8 cellular contexts compared by ENCODE assay signal in the genomic region with DNA sequence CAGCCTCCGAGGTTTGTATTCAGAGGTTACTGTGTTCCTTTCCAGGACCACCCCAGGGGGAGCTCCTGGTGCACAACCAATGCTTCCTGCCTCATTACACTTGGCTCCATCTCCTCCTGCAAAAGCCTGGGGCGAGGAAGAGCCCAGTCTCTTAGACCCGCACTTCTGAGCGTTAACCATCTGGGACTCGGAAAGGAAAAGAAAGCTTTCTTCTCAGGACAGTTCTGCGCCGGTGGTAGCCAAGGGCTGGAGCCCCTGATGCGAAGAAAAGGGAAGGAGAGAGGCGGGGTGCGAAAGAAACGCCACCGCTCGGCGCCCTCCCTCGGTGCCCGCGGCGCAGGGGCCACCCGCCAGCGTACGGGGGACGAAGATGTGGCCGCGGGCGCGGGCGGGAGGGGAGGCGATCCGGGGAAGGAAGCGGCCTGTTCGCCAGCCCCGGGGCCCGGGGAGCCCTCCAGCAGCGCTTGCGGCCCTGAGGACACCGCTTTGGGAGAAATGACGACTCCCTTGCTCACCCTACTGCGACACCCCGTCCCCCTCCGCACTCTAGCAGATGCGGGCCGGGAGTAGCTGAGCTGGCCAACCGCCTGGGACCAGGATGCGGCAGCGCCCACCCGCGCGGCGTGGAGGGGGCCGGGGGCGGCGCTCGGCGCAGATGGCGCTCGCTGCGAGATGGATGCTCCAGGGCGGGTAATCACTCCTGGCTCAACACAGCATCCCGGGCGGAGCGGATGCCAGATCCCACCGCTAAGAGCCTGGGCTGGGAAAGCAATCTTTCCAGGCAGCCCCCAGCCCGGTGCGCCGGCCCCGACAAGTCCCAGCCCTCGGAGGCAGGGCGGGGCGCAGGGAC.
DNase-seq lines count a peak whose midpoint lies in the region; ATAC-seq and TF ChIP-seq lines count a peak whose summit lies in the region.

No MANE protein-coding gene starts in this region.

- no peak overlapping the region for H2AFZ ChIP-seq in OCI-LY1 (ENCODE audit: low read length)

- H3K36me3 ChIP-seq in OCI-LY1 (ENCODE audit: insufficient read depth, low read length): no peaks in the 10 kb centered on the region

- H3K4me2 ChIP-seq in OCI-LY1 (ENCODE audit: low read length): peak overlapping the region; percentile 37

- no peak overlapping the region for H3K9ac ChIP-seq in OCI-LY1 (ENCODE audit: low read length)

- TF ChIP-seq CTCF in AG09319 (IDR thresholded peaks at IDR 0.05; ENCODE audit: low read depth, low read length) (peak; percentile 3; the same call in 1 of the 2 replicates), GM20000 (IDR thresholded peaks at IDR 0.05; ENCODE audit: extremely low read depth, missing control alignments) (no peak), OCI-LY1 (IDR thresholded peaks at IDR 0.05; ENCODE audit: low read length) (no peak), cardiac fibroblast (IDR thresholded peaks at IDR 0.05; ENCODE audit: low read depth, low read length) (no peak)

- H3F3A ChIP-seq in OCI-LY1 (ENCODE audit: insufficient read depth, low read length): no peaks in the 10 kb centered on the region

- H3K4me1 ChIP-seq in OCI-LY1 (ENCODE audit: insufficient read depth, low read length, severe bottlenecking): peaks cover 5% of the 10 kb centered on the region

- H3K9me2 ChIP-seq in OCI-LY1 (ENCODE audit: low read depth, low read length): no peaks in the 10 kb centered on the region

- no peak overlapping the region for H3K27ac ChIP-seq in OCI-LY1 (ENCODE audit: low read depth, low read length, poor library complexity, severe bottlenecking)

- ATAC-seq in HG03439 (IDR thresholded peaks at IDR 0.05; ENCODE audit: unreplicated experiment): no peak

- H3K9me3 ChIP-seq in OCI-LY1 (ENCODE audit: low read length): no peaks in the 10 kb centered on the region

- H3K4me3 ChIP-seq in OCI-LY1 (ENCODE audit: low read depth, low read length, poor library complexity, severe bottlenecking): peak overlapping the region; percentile 34
- H3K4me3 ChIP-seq in cardiac fibroblast (replicated peaks in 1 of 2; ENCODE audit: low read depth in 2 of 2, low read length in 2 of 2): peak overlapping the region; percentile 77 to 90

- no peaks in the 10 kb centered on the region for H3K79me2 ChIP-seq in OCI-LY1 (ENCODE audit: insufficient read depth, low read length)

- H4K20me1 ChIP-seq in OCI-LY1 (ENCODE audit: insufficient read depth, low read length): no peaks in the 10 kb centered on the region

- DNase-seq in AG09319 (ENCODE audit: extremely low read depth, low read depth): no peak
- peak; percentile 59 for DNase-seq in GM20000 (ENCODE audit: low spot score)
- DNase-seq in cardiac fibroblast (ENCODE audit: low read depth in 2 of 2): peak; percentile 53 to 63
- peak; percentile 72 for DNase-seq in islet precursor cell
- DNase-seq in stimulated activated CD4-positive, alpha-beta T cell treated with anti-CD3 and anti-CD28 coated beads, Interleukin-4, amount 100 ng/mL, for 1 hour: peak; percentile 10
- no peak for DNase-seq in GF-D8 (lab: John Stamatoyannopoulos, UW)

- H3K27me3 ChIP-seq in OCI-LY1 (ENCODE audit: insufficient read depth, low read length): no peaks in the 10 kb centered on the region

Comparison
In these comparisons a context has a peak if more than half of its experiments do, and no peak if none do; other contexts are left out.
1. DNase-seq: peak in GM20000 (single experiment), cardiac fibroblast (2 of 2), islet precursor cell (single experiment) and stimulated activated CD4-positive, alpha-beta T cell treated with anti-CD3 and anti-CD28 coated beads, Interleukin-4, amount 100 ng/mL, for 1 hour (single experiment); none in AG09319 (single experiment) and GF-D8 (single experiment).